Comparison of ENCODE assay signal across 1 cellular context in the genomic region with DNA sequence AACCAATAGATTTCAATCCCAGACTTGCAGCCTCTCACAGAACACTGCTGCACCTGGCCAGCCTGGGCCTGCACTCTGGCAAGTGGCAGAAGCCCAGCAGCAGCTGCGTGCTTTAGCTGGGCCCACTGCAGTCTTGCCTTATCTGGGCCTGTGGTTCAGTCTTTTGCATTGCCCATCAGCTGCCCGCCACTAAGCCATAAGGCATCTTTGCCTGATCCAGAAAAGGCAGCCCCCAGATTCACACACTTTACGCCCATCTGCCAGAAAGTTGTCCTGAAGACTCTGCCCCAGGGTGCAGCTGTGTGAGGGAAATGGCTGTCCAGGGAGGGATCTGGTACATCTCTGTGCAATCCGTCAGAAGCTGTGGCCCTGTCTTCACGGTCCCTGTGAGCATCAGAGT.
TF ChIP-seq lines count a peak whose summit lies in the region.

No MANE protein-coding gene starts in this region.

TF ChIP-seq in K562, 482 proteins besides CTCF, POLR2A, EP300 and RAD21:
- TF ChIP-seq TBP (optimal IDR thresholded peaks at IDR 0.05; ENCODE audit: low read depth, low read length) (no peak), MAFG (tag; conservative IDR thresholded peaks at IDR 0.05) (no peak), CC2D1A (IDR thresholded peaks at IDR 0.05) (no peak), CBX3 (IDR thresholded peaks at IDR 0.05; ENCODE audit: borderline replicate concordance in 1 of 2, low read length in 2 of 2) (no peak)
